ENCODE assay signal across 8 cellular contexts in the genomic region with DNA sequence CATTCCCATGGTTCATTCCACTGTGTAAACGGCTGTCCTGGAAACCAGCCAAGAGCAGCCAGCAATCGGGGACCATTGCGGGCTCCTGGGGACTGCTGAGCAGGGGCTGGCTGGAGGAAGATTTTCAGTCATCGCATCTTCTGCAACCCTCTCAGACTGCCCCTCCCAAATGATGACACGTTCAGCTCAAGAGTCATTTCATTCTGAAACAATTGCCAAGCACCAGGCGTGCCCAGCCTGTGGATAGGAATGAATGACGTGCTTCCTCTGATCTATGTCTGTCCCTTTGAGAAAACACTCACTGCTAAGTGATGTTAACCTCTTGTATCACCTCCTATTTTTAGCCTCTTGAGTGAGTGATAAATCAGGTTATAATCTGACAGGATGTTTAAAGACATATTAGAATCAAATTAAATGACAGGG.
DNase-seq lines count a peak whose midpoint lies in the region; ATAC-seq and TF ChIP-seq lines count a peak whose summit lies in the region.

No MANE protein-coding gene starts in this region.

- CTCF ChIA-PET in activated CD8-positive, alpha-beta memory T cell treated with anti-CD3 and anti-CD28 coated beads, Interleukin-2, amount 10 ng/mL, durations not matched to agents 7 days and 5 days (lab: Charles Lee), result interaction anchor here (1.1 to 1.2 kb wide), 2 partner anchors 49 to 62 kb away, joined by 3 to 4 read pairs; a partner anchor contains a TSS

- TF ChIP-seq CTCF in GM10266 (IDR thresholded peaks at IDR 0.05; ENCODE audit: control insufficient read depth, insufficient read depth, low read depth, missing control alignments), result no peak
- TF ChIP-seq CTCF in glutamatergic neuron (IDR thresholded peaks at IDR 0.05; ENCODE audit: partially characterized antibody, unreplicated experiment), result no peak

- H3K27ac Mint-ChIP-seq in activated CD8-positive, alpha-beta memory T cell treated with anti-CD3 and anti-CD28 coated beads, Interleukin-2, amount 10 ng/mL, durations not matched to agents 7 days and 5 days, result peak overlapping the region; percentile 92
- no peak overlapping the region for H3K27ac Mint-ChIP-seq in glutamatergic neuron (ENCODE audit: unreplicated experiment)

- H3K27me3 Mint-ChIP-seq in activated CD8-positive, alpha-beta memory T cell treated with anti-CD3 and anti-CD28 coated beads, Interleukin-2, amount 10 ng/mL, durations not matched to agents 7 days and 5 days, result peaks cover 3% of the 10 kb centered on the region
- peaks cover 6% of the 10 kb centered on the region for H3K27me3 Mint-ChIP-seq in glutamatergic neuron (ENCODE audit: unreplicated experiment)

- H3K9me3 Mint-ChIP-seq in activated CD8-positive, alpha-beta memory T cell treated with anti-CD3 and anti-CD28 coated beads, Interleukin-2, amount 10 ng/mL, durations not matched to agents 7 days and 5 days (ENCODE audit: low read depth), result peaks cover 13% of the 10 kb centered on the region
- H3K9me3 Mint-ChIP-seq in glutamatergic neuron (ENCODE audit: unreplicated experiment), result peaks cover 4% of the 10 kb centered on the region

- peaks cover 54% of the 10 kb centered on the region for H3K4me1 Mint-ChIP-seq in activated CD8-positive, alpha-beta memory T cell treated with anti-CD3 and anti-CD28 coated beads, Interleukin-2, amount 10 ng/mL, durations not matched to agents 7 days and 5 days
- peaks cover 4% of the 10 kb centered on the region for H3K4me1 Mint-ChIP-seq in glutamatergic neuron (ENCODE audit: low read depth, unreplicated experiment)

- ATAC-seq in activated CD8-positive, alpha-beta memory T cell treated with anti-CD3 and anti-CD28 coated beads, Interleukin-2, amount 10 ng/mL, durations not matched to agents 7 days and 5 days, result peak; percentile 83
- no peak for ATAC-seq in HG03521 (IDR thresholded peaks at IDR 0.05; ENCODE audit: unreplicated experiment)
- no peak for ATAC-seq in HG02885 (IDR thresholded peaks at IDR 0.05; ENCODE audit: poor library complexity, unreplicated experiment)

- H3K4me3 Mint-ChIP-seq in activated CD8-positive, alpha-beta memory T cell treated with anti-CD3 and anti-CD28 coated beads, Interleukin-2, amount 10 ng/mL, durations not matched to agents 7 days and 5 days, result no peak overlapping the region
- H3K4me3 Mint-ChIP-seq in glutamatergic neuron (ENCODE audit: unreplicated experiment), result no peak overlapping the region

- peaks cover 26% of the 10 kb centered on the region for H3K36me3 Mint-ChIP-seq in activated CD8-positive, alpha-beta memory T cell treated with anti-CD3 and anti-CD28 coated beads, Interleukin-2, amount 10 ng/mL, durations not matched to agents 7 days and 5 days
- H3K36me3 Mint-ChIP-seq in glutamatergic neuron (ENCODE audit: unreplicated experiment), result peaks cover 4% of the 10 kb centered on the region

- DNase-seq in GM10266 (ENCODE audit: extremely low spot score) (peak; percentile 16), NCI-H2029 (lab: John Stamatoyannopoulos, UW) (peak; percentile 70), glutamatergic neuron (peak; percentile 17), NCI-H524 (lab: John Stamatoyannopoulos, UW) (no peak)
- peak; percentile 86 for DNase-seq in activated CD8-positive, alpha-beta memory T cell treated with anti-CD3 and anti-CD28 coated beads, Interleukin-2, amount 10 ng/mL, durations not matched to agents 7 days and 5 days
- DNase-seq in stimulated activated CD4-positive, alpha-beta T cell treated with anti-CD3 and anti-CD28 coated beads, Interleukin-2, amount 100 ng/mL, for 24 hours, result peak; percentile 36 to 51

Comparison
In these comparisons a context has a peak if more than half of its experiments do, and no peak if none do; other contexts are left out.
1. DNase-seq: peak in GM10266 (single experiment), NCI-H2029 (single experiment), activated CD8-positive, alpha-beta memory T cell treated with anti-CD3 and anti-CD28 coated beads, Interleukin-2, amount 10 ng/mL, durations not matched to agents 7 days and 5 days (single experiment), glutamatergic neuron (single experiment) and stimulated activated CD4-positive, alpha-beta T cell treated with anti-CD3 and anti-CD28 coated beads, Interleukin-2, amount 100 ng/mL, for 24 hours (2 of 2); none in NCI-H524 (0 of 2).